ENCODE assay signal across 15 cellular contexts in genomic region chr22:47795477-47796127, GRCh38.
A peak's percentile ranks its signal among the peaks of the same experiment; 100 is the strongest.
DNase-seq lines count a peak whose midpoint lies in the region; ATAC-seq and TF ChIP-seq lines count a peak whose summit lies in the region.
"Had no signal": no experiment of that assay in that cellular context is flagged by ENCODE, and none has a peak within 500 bp of the region (broad histone marks: within the 10 kb centered on the region; RNA-seq: fewer than 3 reads in every experiment).

No MANE protein-coding gene starts in this region.

- peaks cover 2% of the 10 kb centered on the region for H3K27me3 Mint-ChIP-seq in endodermal cell (ENCODE audit: insufficient read depth)
- H3K27me3 Mint-ChIP-seq in progenitor cell of endocrine pancreas = no peaks in the 10 kb centered on the region

- H3K9ac ChIP-seq in endodermal cell (ENCODE audit: extremely low read depth, low read length, poor library complexity, severe bottlenecking) = no peak overlapping the region
- no peak overlapping the region for H3K9ac ChIP-seq in neuronal stem cell (ENCODE audit: low read depth, low read length, poor library complexity)

- no peak overlapping the region for H2AK5ac ChIP-seq in neuronal stem cell (ENCODE audit: low read depth, low read length)

- DNase-seq in D341Med (ENCODE audit: low spot score) (peak; percentile 5), WERI-Rb-1 (no peak), endodermal cell (peak; percentile 76), neuronal stem cell (ENCODE audit: low spot score) (no peak), progenitor cell of endocrine pancreas (ENCODE audit: low spot score, unreplicated experiment) (no peak), NCI-H2227 (lab: John Stamatoyannopoulos, UW; ENCODE audit: unreplicated experiment) (no peak)
- no peak for DNase-seq in stimulated activated naive CD8-positive, alpha-beta T cell treated with anti-CD3 and anti-CD28 coated beads, Interleukin-15, Interleukin-2, amounts not matched to agents 100 U/mL and 50 U/mL, for 24 hours
- DNase-seq: MG63, NCI-H1092 treated with DMSO at 0.1 percent for 48 hours, NCI-H187, NCI-H446 treated with DMSO at 0.1 percent for 48 hours, NCI-H82, Right ventricle myocardium superior had no signal

- peak; percentile 53 for TF ChIP-seq CTCF in WERI-Rb-1 (IDR thresholded peaks at IDR 0.05; ENCODE audit: low read depth, low read length)
- TF ChIP-seq CTCF in endodermal cell (conservative IDR thresholded peaks at IDR 0.05) = peak; percentile 67
- TF ChIP-seq CTCF in progenitor cell of endocrine pancreas (IDR thresholded peaks at IDR 0.05; ENCODE audit: unreplicated experiment) = no peak

- H3K18ac ChIP-seq in neuronal stem cell (ENCODE audit: low read length) = peak overlapping the region; percentile 6

- H4K91ac ChIP-seq in neuronal stem cell (ENCODE audit: low read depth, low read length, poor library complexity) = no peak overlapping the region

- no peaks in the 10 kb centered on the region for H3K4me1 Mint-ChIP-seq in endodermal cell
- H3K4me1 Mint-ChIP-seq in progenitor cell of endocrine pancreas (ENCODE audit: low read depth) = no peaks in the 10 kb centered on the region

- no peaks in the 10 kb centered on the region for H3K79me1 ChIP-seq in neuronal stem cell (ENCODE audit: low read depth, low read length)

- no peak overlapping the region for H3K4ac ChIP-seq in neuronal stem cell (ENCODE audit: low read length)

- H3K27ac Mint-ChIP-seq in endodermal cell (no peak overlapping the region), progenitor cell of endocrine pancreas (no peak overlapping the region)
- H3K27ac Mint-ChIP-seq: CD8-positive, alpha-beta T cell had no signal

- H2BK15ac ChIP-seq in neuronal stem cell (ENCODE audit: low read length) = no peak overlapping the region

- no peak overlapping the region for H3K23ac ChIP-seq in neuronal stem cell (ENCODE audit: low read depth, low read length, poor library complexity)

- H2BK5ac ChIP-seq in neuronal stem cell (ENCODE audit: low read length) = no peak overlapping the region

- no peak overlapping the region for H3K4me2 ChIP-seq in neuronal stem cell (ENCODE audit: insufficient read depth, low read length, poor library complexity, severe bottlenecking)

- no peak overlapping the region for H3K14ac ChIP-seq in neuronal stem cell (ENCODE audit: low read length)

- H3K9me3 ChIP-seq in WERI-Rb-1 (ENCODE audit: severe bottlenecking) (no peaks in the 10 kb centered on the region), endodermal cell (ENCODE audit: control insufficient read depth, low read length) (peaks cover 14% of the 10 kb centered on the region), neuronal stem cell (replicated peaks in 1 of 2; ENCODE audit: control insufficient read depth in 2 of 2, insufficient read depth in 1 of 2, low read depth in 1 of 2, low read length in 2 of 2) (no peaks in the 10 kb centered on the region)
- H3K9me3 ChIP-seq: MG63 had no signal

- no peak overlapping the region for H2BK12ac ChIP-seq in neuronal stem cell (ENCODE audit: low read length)

- H2AFZ ChIP-seq in neuronal stem cell (ENCODE audit: low read length) = no peak overlapping the region

- H3K36me3 ChIP-seq in WERI-Rb-1 (no peaks in the 10 kb centered on the region), endodermal cell (ENCODE audit: control insufficient read depth, insufficient read depth, low read length) (no peaks in the 10 kb centered on the region), neuronal stem cell (replicated peaks in 1 of 2; ENCODE audit: control insufficient read depth in 2 of 2, insufficient read depth in 2 of 2, low read length in 2 of 2) (no peaks in the 10 kb centered on the region)

- H3K4me1 ChIP-seq in endodermal cell (ENCODE audit: control insufficient read depth, insufficient read depth, low read length) (no peaks in the 10 kb centered on the region), neuronal stem cell (ENCODE audit: control insufficient read depth in 2 of 2, insufficient read depth in 1 of 2, low read depth in 1 of 2, low read length in 2 of 2) (no peaks in the 10 kb centered on the region)

- H2BK120ac ChIP-seq in neuronal stem cell (ENCODE audit: low read depth, low read length) = peak overlapping the region; percentile 29

- H3K27ac ChIP-seq in WERI-Rb-1 (no peak overlapping the region), endodermal cell (ENCODE audit: low read depth, low read length) (no peak overlapping the region), neuronal stem cell (replicated peaks; ENCODE audit: low read length) (no peak overlapping the region)

- ATAC-seq in HG02840 (IDR thresholded peaks at IDR 0.05; ENCODE audit: low FRiP score, unreplicated experiment) = no peak
- ATAC-seq in stimulated activated naive CD8-positive, alpha-beta T cell treated with anti-CD3 and anti-CD28 coated beads, Interleukin-15, Interleukin-2, amounts not matched to agents 100 U/mL and 50 U/mL, for 24 hours = no peak
- ATAC-seq: CD8-positive, alpha-beta T cell had no signal

- H3K36me3 Mint-ChIP-seq in endodermal cell (ENCODE audit: low read depth) (peaks cover 4% of the 10 kb centered on the region), progenitor cell of endocrine pancreas (ENCODE audit: insufficient read depth) (no peaks in the 10 kb centered on the region)
- H3K36me3 Mint-ChIP-seq: CD8-positive, alpha-beta T cell had no signal

- H3K9me3 Mint-ChIP-seq in endodermal cell (peaks cover 22% of the 10 kb centered on the region), progenitor cell of endocrine pancreas (ENCODE audit: low read depth) (peaks cover 7% of the 10 kb centered on the region)

- 91 to 96% methylated on average over 5 to 10 of the region's 10 CpGs for WGBS in endodermal cell (ENCODE audit: insufficient coverage in 1 of 2, insufficient read length in 1 of 2), 2 experiments
- no CpG with 5 or more reads among the region's 10 CpGs for WGBS in neuronal stem cell (ENCODE audit: extremely low coverage in 2 of 2, insufficient read length in 2 of 2, insufficient replicate concordance in 1 of 2), 2 donors

- H4K8ac ChIP-seq in neuronal stem cell (ENCODE audit: low read depth, low read length) = no peak overlapping the region

- H3K4me3 Mint-ChIP-seq in endodermal cell = no peak overlapping the region
- no peak overlapping the region for H3K4me3 Mint-ChIP-seq in progenitor cell of endocrine pancreas (ENCODE audit: low read depth)
- H3K4me3 Mint-ChIP-seq: CD8-positive, alpha-beta T cell had no signal

- H3K27me3 ChIP-seq in WERI-Rb-1 (ENCODE audit: insufficient read depth, low read depth, severe bottlenecking) (no peaks in the 10 kb centered on the region), endodermal cell (ENCODE audit: control insufficient read depth, insufficient read depth, low read length, poor library complexity, severe bottlenecking) (no peaks in the 10 kb centered on the region), neuronal stem cell (ENCODE audit: control insufficient read depth in 3 of 3, insufficient read depth in 3 of 3, low read depth in 1 of 3, low read length in 3 of 3) (no peaks in the 10 kb centered on the region)
- H3K27me3 ChIP-seq: MG63 had no signal

- H3K4me3 ChIP-seq in WERI-Rb-1 (ENCODE audit: low read depth, low read length) (no peak overlapping the region), endodermal cell (ENCODE audit: low read length) (no peak overlapping the region), neuronal stem cell (ENCODE audit: low read length in 2 of 2) (no peak overlapping the region)
- H3K4me3 ChIP-seq: MG63 had no signal

Comparison
In these comparisons a context has a peak if more than half of its experiments do, and no peak if none do; other contexts are left out.
1. DNase-seq: peak in D341Med (single experiment) and endodermal cell (single experiment); none in WERI-Rb-1 (single experiment), neuronal stem cell (single experiment), progenitor cell of endocrine pancreas (single experiment), NCI-H2227 (single experiment) and stimulated activated naive CD8-positive, alpha-beta T cell treated with anti-CD3 and anti-CD28 coated beads, Interleukin-15, Interleukin-2, amounts not matched to agents 100 U/mL and 50 U/mL, for 24 hours (single experiment).